Comparison of ENCODE assay signal across 8 cellular contexts in the genomic region with DNA sequence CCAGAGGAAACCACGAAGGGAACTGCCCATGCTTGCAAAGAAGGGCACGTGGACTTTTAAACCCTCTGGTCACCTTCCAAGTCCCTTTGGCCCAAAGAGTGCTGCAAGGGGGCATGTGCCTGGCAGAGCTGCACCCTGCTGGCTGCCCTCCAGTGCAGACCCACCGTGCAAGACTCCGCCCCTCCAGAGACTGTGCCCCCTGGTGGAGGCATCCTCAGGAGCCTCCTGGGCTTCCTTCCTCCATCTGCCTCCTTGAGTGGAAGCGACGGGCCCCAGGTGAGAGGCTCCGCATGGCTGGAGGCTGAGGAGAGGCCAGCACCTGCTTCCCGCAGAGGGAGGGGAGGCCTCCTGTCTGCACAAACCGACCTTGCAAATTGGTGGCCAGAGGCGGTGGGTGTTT.
DNase-seq lines count a peak whose midpoint lies in the region; ATAC-seq and TF ChIP-seq lines count a peak whose summit lies in the region.

No MANE protein-coding gene starts in this region.

- H3K4me3 ChIP-seq in SK-N-SH (ENCODE audit: low read depth in 2 of 2, low read length in 1 of 2) (no peak overlapping the region), left lung (no peak overlapping the region)

- TF ChIP-seq EP300 in SK-N-SH (IDR thresholded peaks at IDR 0.05; ENCODE audit: borderline replicate concordance in 1 of 2, low read depth in 1 of 2, low read length in 1 of 2) = no peak

- H2AFZ ChIP-seq in SK-N-SH (ENCODE audit: low read depth) = no peak overlapping the region

- H3K9me2 ChIP-seq in SK-N-SH = no peaks in the 10 kb centered on the region

- POLR2A ChIA-PET in SK-N-SH (lab: Yijun Ruan, JAX) = no interaction called here

- TF ChIP-seq CTCF in SK-N-SH (IDR thresholded peaks at IDR 0.05) = peak; percentile 33
- no peak for TF ChIP-seq CTCF in left lung (IDR thresholded peaks at IDR 0.05)

- no peaks in the 10 kb centered on the region for H3K79me2 ChIP-seq in SK-N-SH (ENCODE audit: insufficient read depth)

- H3K4me2 ChIP-seq in SK-N-SH = no peak overlapping the region

- H3K36me3 ChIP-seq in SK-N-SH (replicated peaks in 1 of 2; ENCODE audit: control insufficient read depth in 1 of 2, insufficient read depth in 2 of 2, low read length in 1 of 2) (no peaks in the 10 kb centered on the region), left lung (no peaks in the 10 kb centered on the region)

- H3K9me3 ChIP-seq in SK-N-SH = no peaks in the 10 kb centered on the region
- H3K9me3 ChIP-seq in left lung = no peaks in the 10 kb centered on the region

- H3F3A ChIP-seq in SK-N-SH (replicated peaks; ENCODE audit: insufficient read depth) = no peaks in the 10 kb centered on the region

- peaks cover 0 to 67% of the 10 kb centered on the region in 2 experiments; a peak in 2 of 4 replicates for H3K4me1 ChIP-seq in SK-N-SH (ENCODE audit: control insufficient read depth in 1 of 2, insufficient read depth in 2 of 2, low read depth in 1 of 2, low read length in 1 of 2)
- H3K4me1 ChIP-seq in left lung = no peaks in the 10 kb centered on the region

- H4K20me1 ChIP-seq in SK-N-SH (ENCODE audit: insufficient read depth) = no peaks in the 10 kb centered on the region

- intact Hi-C loops in left lung (cut with DNase I) = no loop called here

- no peak overlapping the region for H3K9ac ChIP-seq in SK-N-SH

- ATAC-seq in SK-N-SH treated with all-trans-retinoic acid at 6 μM for 48 hours (no peak), GM21390 (IDR thresholded peaks at IDR 0.05; ENCODE audit: unreplicated experiment) (no peak), left lung (no peak)

- DNase-seq in SK-N-SH (no peak), germinal center (ENCODE audit: low spot score) (peak; percentile 77), left lung (no peak), dedifferentiated amniotic fluid mesenchymal stem cell (ENCODE audit: extremely low spot score) (no peak)
- peak; percentile 35 to 59 for DNase-seq in activated CD4-positive, alpha-beta T cell treated with anti-CD3 and anti-CD28 coated beads, Interleukin-2, amount 50 U/mL, for 48 hours
- DNase-seq in stimulated activated CD8-positive, alpha-beta memory T cell treated with anti-CD3 and anti-CD28 coated beads, Interleukin-7, amount 100 ng/mL, for 1 hour (ENCODE audit: low read depth in 2 of 2) = peak; percentile 6 to 21

- WGBS in SK-N-SH (ENCODE audit: low lambda C conversion rate) = 73% methylated on average over 6 of the region's 10 CpGs

- no peaks in the 10 kb centered on the region; the same call in 1 of the 2 replicates for H3K27me3 ChIP-seq in SK-N-SH (ENCODE audit: insufficient read depth)
- peaks cover 0 to 4% of the 10 kb centered on the region in 2 donors for H3K27me3 ChIP-seq in left lung

- H3K27ac ChIP-seq in SK-N-SH (ENCODE audit: low read depth in 2 of 2, low read length in 1 of 2) (peak overlapping the region in 1 of 2 experiments; percentile 96; a peak in 2 of 4 replicates), left lung (no peak overlapping the region)

- CTCF ChIA-PET in SK-N-SH (lab: Yijun Ruan, JAX) = interaction anchor here (1.1 to 1.3 kb wide), 3 partner anchors 10 to 100 kb away, joined by 3 to 5 read pairs (median 3); no protein-coding TSS in a partner anchor

- TF ChIP-seq RAD21 in SK-N-SH (IDR thresholded peaks at IDR 0.05; ENCODE audit: low read length) = no peak

TF ChIP-seq in SK-N-SH, 30 proteins besides CTCF, POLR2A, EP300 and RAD21 (continues in another document):
- TF ChIP-seq GATA2 (CRISPR knock-in tag; IDR thresholded peaks at IDR 0.05) = no peak
- TF ChIP-seq, protein P1, sequence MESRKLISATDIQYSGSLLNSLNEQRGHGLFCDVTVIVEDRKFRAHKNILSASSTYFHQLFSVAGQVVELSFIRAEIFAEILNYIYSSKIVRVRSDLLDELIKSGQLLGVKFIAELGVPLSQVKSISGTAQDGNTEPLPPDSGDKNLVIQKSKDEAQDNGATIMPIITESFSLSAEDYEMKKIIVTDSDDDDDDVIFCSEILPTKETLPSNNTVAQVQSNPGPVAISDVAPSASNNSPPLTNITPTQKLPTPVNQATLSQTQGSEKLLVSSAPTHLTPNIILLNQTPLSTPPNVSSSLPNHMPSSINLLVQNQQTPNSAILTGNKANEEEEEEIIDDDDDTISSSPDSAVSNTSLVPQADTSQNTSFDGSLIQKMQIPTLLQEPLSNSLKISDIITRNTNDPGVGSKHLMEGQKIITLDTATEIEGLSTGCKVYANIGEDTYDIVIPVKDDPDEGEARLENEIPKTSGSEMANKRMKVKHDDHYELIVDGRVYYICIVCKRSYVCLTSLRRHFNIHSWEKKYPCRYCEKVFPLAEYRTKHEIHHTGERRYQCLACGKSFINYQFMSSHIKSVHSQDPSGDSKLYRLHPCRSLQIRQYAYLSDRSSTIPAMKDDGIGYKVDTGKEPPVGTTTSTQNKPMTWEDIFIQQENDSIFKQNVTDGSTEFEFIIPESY (IDR thresholded peaks at IDR 0.05; ENCODE audit: borderline replicate concordance, low read depth) = no peak
- no peak for TF ChIP-seq ELF1 (IDR thresholded peaks at IDR 0.05)
- no peak for TF ChIP-seq NFIC (IDR thresholded peaks at IDR 0.05; ENCODE audit: borderline replicate concordance)
- TF ChIP-seq, protein P2, sequence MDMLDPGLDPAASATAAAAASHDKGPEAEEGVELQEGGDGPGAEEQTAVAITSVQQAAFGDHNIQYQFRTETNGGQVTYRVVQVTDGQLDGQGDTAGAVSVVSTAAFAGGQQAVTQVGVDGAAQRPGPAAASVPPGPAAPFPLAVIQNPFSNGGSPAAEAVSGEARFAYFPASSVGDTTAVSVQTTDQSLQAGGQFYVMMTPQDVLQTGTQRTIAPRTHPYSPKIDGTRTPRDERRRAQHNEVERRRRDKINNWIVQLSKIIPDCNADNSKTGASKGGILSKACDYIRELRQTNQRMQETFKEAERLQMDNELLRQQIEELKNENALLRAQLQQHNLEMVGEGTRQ (IDR thresholded peaks at IDR 0.05; ENCODE audit: borderline replicate concordance, low read depth, low read length) = no peak
- no peak for TF ChIP-seq TAF1 (IDR thresholded peaks at IDR 0.05; ENCODE audit: borderline replicate concordance, low read depth, low read length)
- TF ChIP-seq, protein P3, sequence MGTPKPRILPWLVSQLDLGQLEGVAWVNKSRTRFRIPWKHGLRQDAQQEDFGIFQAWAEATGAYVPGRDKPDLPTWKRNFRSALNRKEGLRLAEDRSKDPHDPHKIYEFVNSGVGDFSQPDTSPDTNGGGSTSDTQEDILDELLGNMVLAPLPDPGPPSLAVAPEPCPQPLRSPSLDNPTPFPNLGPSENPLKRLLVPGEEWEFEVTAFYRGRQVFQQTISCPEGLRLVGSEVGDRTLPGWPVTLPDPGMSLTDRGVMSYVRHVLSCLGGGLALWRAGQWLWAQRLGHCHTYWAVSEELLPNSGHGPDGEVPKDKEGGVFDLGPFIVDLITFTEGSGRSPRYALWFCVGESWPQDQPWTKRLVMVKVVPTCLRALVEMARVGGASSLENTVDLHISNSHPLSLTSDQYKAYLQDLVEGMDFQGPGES (IDR thresholded peaks at IDR 0.05; ENCODE audit: low read depth, low read length) = no peak
- TF ChIP-seq GABPA (IDR thresholded peaks at IDR 0.05; ENCODE audit: low read depth) = no peak
- TF ChIP-seq POLR2AphosphoS5 (IDR thresholded peaks at IDR 0.05; ENCODE audit: low read depth, low read length) = no peak

TF ChIP-seq in SK-N-SH treated with all-trans-retinoic acid at 6 μM for 48 hours, 23 proteins besides CTCF, POLR2A, EP300 and RAD21 (continues in another document):
- TF ChIP-seq, protein P4, sequence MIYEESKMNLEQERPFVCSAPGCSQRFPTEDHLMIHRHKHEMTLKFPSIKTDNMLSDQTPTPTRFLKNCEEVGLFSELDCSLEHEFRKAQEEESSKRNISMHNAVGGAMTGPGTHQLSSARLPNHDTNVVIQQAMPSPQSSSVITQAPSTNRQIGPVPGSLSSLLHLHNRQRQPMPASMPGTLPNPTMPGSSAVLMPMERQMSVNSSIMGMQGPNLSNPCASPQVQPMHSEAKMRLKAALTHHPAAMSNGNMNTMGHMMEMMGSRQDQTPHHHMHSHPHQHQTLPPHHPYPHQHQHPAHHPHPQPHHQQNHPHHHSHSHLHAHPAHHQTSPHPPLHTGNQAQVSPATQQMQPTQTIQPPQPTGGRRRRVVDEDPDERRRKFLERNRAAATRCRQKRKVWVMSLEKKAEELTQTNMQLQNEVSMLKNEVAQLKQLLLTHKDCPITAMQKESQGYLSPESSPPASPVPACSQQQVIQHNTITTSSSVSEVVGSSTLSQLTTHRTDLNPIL (CRISPR knock-in tag; IDR thresholded peaks at IDR 0.05; ENCODE audit: low read depth) = no peak
- TF ChIP-seq ZFP3 (CRISPR knock-in tag; IDR thresholded peaks at IDR 0.05) (no peak), ESRRG (CRISPR knock-in tag; IDR thresholded peaks at IDR 0.05) (no peak), SNAI2 (CRISPR knock-in tag; IDR thresholded peaks at IDR 0.05) (no peak), TCF4 (CRISPR knock-in tag; IDR thresholded peaks at IDR 0.05; ENCODE audit: borderline replicate concordance) (no peak), ZNF8 (CRISPR knock-in tag; IDR thresholded peaks at IDR 0.05) (no peak), ZFP30 (CRISPR knock-in tag; IDR thresholded peaks at IDR 0.05) (no peak)
- TF ChIP-seq, protein P5, sequence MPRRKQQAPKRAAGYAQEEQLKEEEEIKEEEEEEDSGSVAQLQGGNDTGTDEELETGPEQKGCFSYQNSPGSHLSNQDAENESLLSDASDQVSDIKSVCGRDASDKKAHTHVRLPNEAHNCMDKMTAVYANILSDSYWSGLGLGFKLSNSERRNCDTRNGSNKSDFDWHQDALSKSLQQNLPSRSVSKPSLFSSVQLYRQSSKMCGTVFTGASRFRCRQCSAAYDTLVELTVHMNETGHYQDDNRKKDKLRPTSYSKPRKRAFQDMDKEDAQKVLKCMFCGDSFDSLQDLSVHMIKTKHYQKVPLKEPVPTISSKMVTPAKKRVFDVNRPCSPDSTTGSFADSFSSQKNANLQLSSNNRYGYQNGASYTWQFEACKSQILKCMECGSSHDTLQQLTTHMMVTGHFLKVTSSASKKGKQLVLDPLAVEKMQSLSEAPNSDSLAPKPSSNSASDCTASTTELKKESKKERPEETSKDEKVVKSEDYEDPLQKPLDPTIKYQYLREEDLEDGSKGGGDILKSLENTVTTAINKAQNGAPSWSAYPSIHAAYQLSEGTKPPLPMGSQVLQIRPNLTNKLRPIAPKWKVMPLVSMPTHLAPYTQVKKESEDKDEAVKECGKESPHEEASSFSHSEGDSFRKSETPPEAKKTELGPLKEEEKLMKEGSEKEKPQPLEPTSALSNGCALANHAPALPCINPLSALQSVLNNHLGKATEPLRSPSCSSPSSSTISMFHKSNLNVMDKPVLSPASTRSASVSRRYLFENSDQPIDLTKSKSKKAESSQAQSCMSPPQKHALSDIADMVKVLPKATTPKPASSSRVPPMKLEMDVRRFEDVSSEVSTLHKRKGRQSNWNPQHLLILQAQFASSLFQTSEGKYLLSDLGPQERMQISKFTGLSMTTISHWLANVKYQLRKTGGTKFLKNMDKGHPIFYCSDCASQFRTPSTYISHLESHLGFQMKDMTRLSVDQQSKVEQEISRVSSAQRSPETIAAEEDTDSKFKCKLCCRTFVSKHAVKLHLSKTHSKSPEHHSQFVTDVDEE (CRISPR knock-in tag; IDR thresholded peaks at IDR 0.05) = no peak

Comparison
In these comparisons a context has a peak if more than half of its experiments do, and no peak if none do; other contexts are left out.
1. DNase-seq: peak in activated CD4-positive, alpha-beta T cell treated with anti-CD3 and anti-CD28 coated beads, Interleukin-2, amount 50 U/mL, for 48 hours (2 of 2), germinal center (single experiment) and stimulated activated CD8-positive, alpha-beta memory T cell treated with anti-CD3 and anti-CD28 coated beads, Interleukin-7, amount 100 ng/mL, for 1 hour (2 of 2); none in SK-N-SH (single experiment), left lung (0 of 2) and dedifferentiated amniotic fluid mesenchymal stem cell (single experiment).